Comparison of ENCODE assay signal across 8 cellular contexts in the genomic region with DNA sequence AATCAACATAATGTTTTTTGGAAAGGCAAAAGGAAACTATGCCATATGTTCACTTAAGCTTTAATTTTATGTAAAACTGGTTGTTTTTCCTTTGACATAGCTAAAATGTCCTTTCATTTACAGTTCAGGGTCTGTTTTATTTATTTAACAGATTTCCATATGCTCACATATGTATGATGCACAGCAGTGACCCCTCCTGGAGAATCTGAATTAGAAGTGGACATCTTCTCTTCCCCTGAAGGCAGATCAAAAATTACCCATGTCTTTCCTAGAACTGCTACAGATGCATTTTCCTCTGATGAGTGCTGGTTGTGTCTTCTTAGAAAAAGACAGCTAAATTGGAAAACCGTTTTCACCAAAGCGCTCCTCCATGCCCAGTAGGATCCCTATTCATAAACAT.
DNase-seq lines count a peak whose midpoint lies in the region; ATAC-seq and TF ChIP-seq lines count a peak whose summit lies in the region.

No MANE protein-coding gene starts in this region.

- no peak overlapping the region for H3K9ac ChIP-seq in adipocyte (ENCODE audit: low read length)
- H3K9ac ChIP-seq in neural cell (ENCODE audit: low read length): no peak overlapping the region

- no peaks in the 10 kb centered on the region for H3K79me2 ChIP-seq in neural cell (replicated peaks; ENCODE audit: insufficient read depth, low read length)

- H3F3A ChIP-seq in neural cell (ENCODE audit: insufficient read depth, low read length, poor library complexity, severe bottlenecking): no peaks in the 10 kb centered on the region

- H3K4me2 ChIP-seq in neural cell (ENCODE audit: low read length): no peak overlapping the region

- H3K27ac ChIP-seq in neural cell (ENCODE audit: low read length): no peak overlapping the region

- no peak for TF ChIP-seq EP300 in neural cell (conservative IDR thresholded peaks at IDR 0.05; ENCODE audit: poor library complexity, severe bottlenecking)

- DNase-seq in NCI-H1436 (lab: John Stamatoyannopoulos, UW) (peak; percentile 23), NCI-H1436 treated with DMSO at 0.1 percent for 48 hours (lab: John Stamatoyannopoulos, UW) (no peak), HuH-7 (ENCODE audit: low spot score) (peak; percentile 12), adipocyte (ENCODE audit: low read depth) (peak; percentile 67), NK-92 (lab: John Stamatoyannopoulos, UW; ENCODE audit: unreplicated experiment) (no peak), AG20443 (ENCODE audit: low spot score) (no peak)

- H3K27me3 ChIP-seq in adipocyte (replicated peaks; ENCODE audit: control insufficient read depth, insufficient read depth, low read length): peaks cover 9% of the 10 kb centered on the region
- no peaks in the 10 kb centered on the region for H3K27me3 ChIP-seq in neural cell (ENCODE audit: insufficient read depth, low read depth, low read length)

- H3K9me3 ChIP-seq in adipocyte (ENCODE audit: control insufficient read depth, low read length) (no peaks in the 10 kb centered on the region), neural cell (ENCODE audit: low read length) (no peaks in the 10 kb centered on the region)

- no peaks in the 10 kb centered on the region for H3K4me1 ChIP-seq in adipocyte (ENCODE audit: control insufficient read depth, insufficient read depth, low read length)

- no peak for TF ChIP-seq RAD21 in neural cell (conservative IDR thresholded peaks at IDR 0.05)

- peak; percentile 36 for TF ChIP-seq CTCF in neural cell (IDR thresholded peaks at IDR 0.05; ENCODE audit: poor library complexity, severe bottlenecking)

- ATAC-seq in GM21367 (IDR thresholded peaks at IDR 0.05; ENCODE audit: unreplicated experiment): no peak

- no peaks in the 10 kb centered on the region for H3K36me3 ChIP-seq in adipocyte (ENCODE audit: control insufficient read depth, insufficient read depth, low read length, severe bottlenecking)
- no peaks in the 10 kb centered on the region for H3K36me3 ChIP-seq in neural cell (ENCODE audit: insufficient read depth, low read length)

- no peaks in the 10 kb centered on the region for H4K20me1 ChIP-seq in neural cell (ENCODE audit: insufficient read depth)

- H3K9me2 ChIP-seq in neural cell (ENCODE audit: insufficient read depth, low read length): no peaks in the 10 kb centered on the region

- no peak overlapping the region for H3K4me3 ChIP-seq in adipocyte (ENCODE audit: low read length)
- H3K4me3 ChIP-seq in neural cell (ENCODE audit: low read length): no peak overlapping the region

- no peak overlapping the region for H2AFZ ChIP-seq in neural cell (ENCODE audit: low read depth, low read length)

TF ChIP-seq in neural cell, 6 proteins besides CTCF, POLR2A, EP300 and RAD21:
- TF ChIP-seq EZH2 (IDR thresholded peaks at IDR 0.05; ENCODE audit: borderline replicate concordance, insufficient read depth, low read length, poor library complexity, severe bottlenecking): no peak
- no peak for TF ChIP-seq TAF1 (IDR thresholded peaks at IDR 0.05; ENCODE audit: low read depth)
- TF ChIP-seq SMC3 (conservative IDR thresholded peaks at IDR 0.05; ENCODE audit: poor library complexity): no peak

Comparison
In these comparisons a context has a peak if more than half of its experiments do, and no peak if none do; other contexts are left out.
1. DNase-seq: peak in NCI-H1436 (single experiment), HuH-7 (single experiment) and adipocyte (single experiment); none in NCI-H1436 treated with DMSO at 0.1 percent for 48 hours (single experiment), NK-92 (single experiment) and AG20443 (single experiment).